In the genomic region with DNA sequence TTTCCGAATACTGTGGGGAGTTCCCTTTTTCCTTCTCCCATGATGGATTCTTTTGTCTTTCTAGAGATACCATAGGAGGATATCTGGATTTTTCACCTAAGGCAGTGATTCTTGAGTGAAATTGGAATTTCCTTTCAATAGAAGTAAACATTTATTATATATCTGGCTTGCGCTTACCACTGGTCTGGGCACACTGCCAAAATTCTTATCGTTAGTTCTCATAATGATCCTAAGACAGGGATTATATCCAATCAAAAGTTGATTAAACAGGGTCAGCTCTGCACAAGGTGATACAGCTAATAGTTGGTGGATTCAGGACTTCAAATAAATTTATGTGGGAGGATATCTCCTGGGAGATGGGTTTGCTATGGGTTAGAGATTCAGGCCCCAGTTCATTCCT, we compare ENCODE assay signal across 11 cellular contexts. TPM values are rescaled to one million over a fixed set of nuclear protein-coding genes. Genes with fewer than 3 reads are reported as not detected.
DNase-seq lines count a peak whose midpoint lies in the region; ATAC-seq and TF ChIP-seq lines count a peak whose summit lies in the region.
"Had no signal": no experiment of that assay in that cellular context is flagged by ENCODE, and none has a peak within 500 bp of the region (broad histone marks: within the 10 kb centered on the region; RNA-seq: fewer than 3 reads in every experiment).

No MANE protein-coding gene starts in this region.

- no peaks in the 10 kb centered on the region for H3K27me3 ChIP-seq in CD4-positive, alpha-beta memory T cell (ENCODE audit: insufficient read depth, low read length)
- H3K27me3 ChIP-seq in brain microvascular endothelial cell (replicated peaks) (no peaks in the 10 kb centered on the region), H9 (ENCODE audit: insufficient read depth, low read length) (no peaks in the 10 kb centered on the region), tibial artery (no peaks in the 10 kb centered on the region)

- no peak overlapping the region for H2BK120ac ChIP-seq in H9 (ENCODE audit: low read depth, low read length, poor library complexity, severe bottlenecking)

- no peak overlapping the region for H3K56ac ChIP-seq in H9 (ENCODE audit: insufficient read length, low read depth, low read length)

- H3K9ac ChIP-seq in H9 (ENCODE audit: extremely low read depth, insufficient read length, low read length): no peak overlapping the region

- intact Hi-C loops in CD4-positive, alpha-beta memory T cell (cut with micrococcal nuclease): loop anchor here (1.0 kb wide), 1 partner anchor 8 kb away; no protein-coding TSS in a partner anchor
- intact Hi-C loops in natural killer cell (cut with micrococcal nuclease) (no loop called here), tibial artery (cut with DNase I; ENCODE audit: low total_unique reads) (no loop called here)

- CTCF ChIA-PET in CD4-positive, alpha-beta memory T cell (lab: Charles Lee; ENCODE audit: partially characterized antibody): interaction anchor here (0.6 to 4.2 kb wide), 3 partner anchors 10 to 84 kb away, joined by 3 to 23 read pairs (median 7); a partner anchor contains a TSS

- H3K18ac ChIP-seq in H9 (ENCODE audit: insufficient read length, low read depth, low read length): no peak overlapping the region

- no peak overlapping the region for H3K4me2 ChIP-seq in H9 (ENCODE audit: insufficient read depth, insufficient read length, low read length)

- WGBS in H9 (ENCODE audit: extremely low coverage, insufficient read length, low lambda C conversion rate): no CpG with 5 or more reads among the region's 3 CpGs

- H3K4me3 Mint-ChIP-seq in CD4-positive, alpha-beta memory T cell: peak overlapping the region in 7 of 8 donors; percentile 66 to 78 (median 71)
- H3K4me3 Mint-ChIP-seq in natural killer cell (peak overlapping the region; percentile 59), H9 (no peak overlapping the region)

- H3K9me3 ChIP-seq in CD4-positive, alpha-beta memory T cell (ENCODE audit: control insufficient read depth in 1 of 2, low read length in 2 of 2): no peaks in the 10 kb centered on the region
- H3K9me3 ChIP-seq in H9 (ENCODE audit: control insufficient read depth, low read depth, low read length) (no peaks in the 10 kb centered on the region), tibial artery (no peaks in the 10 kb centered on the region)

- POLR2A ChIA-PET in CD4-positive, alpha-beta memory T cell (lab: Charles Lee; ENCODE audit: partially characterized antibody): interaction anchor here (1.1 to 6.6 kb wide), 8 partner anchors 9 to 43 kb away, joined by 4 to 106 read pairs (median 8); a partner anchor contains a TSS

- H3K27ac ChIP-seq in CD4-positive, alpha-beta memory T cell (ENCODE audit: low read depth, low read length): peak overlapping the region; percentile 49
- peak overlapping the region; percentile 42 for H3K27ac ChIP-seq in brain microvascular endothelial cell
- no peak overlapping the region for H3K27ac ChIP-seq in H9 (ENCODE audit: insufficient read length, low read depth, low read length)
- H3K27ac ChIP-seq in tibial artery: no peak overlapping the region
- H3K27ac ChIP-seq: WERI-Rb-1 had no signal

- H3K23ac ChIP-seq in H9 (ENCODE audit: insufficient read length, low read depth, low read length): no peak overlapping the region

- DNase-seq in CD4-positive, alpha-beta memory T cell: peak in 4 of 5 donors; percentile 35 to 62 (median 35)
- DNase-seq in Jurkat, Clone E6-1 (ENCODE audit: low read depth, low spot score): peak; percentile 41
- DNase-seq in brain microvascular endothelial cell (peak; percentile 61), natural killer cell (no peak), H9 (no peak), tibial artery (no peak), occipital lobe (lab: John Stamatoyannopoulos, UW) (no peak)
- DNase-seq in effector CD4-positive, alpha-beta T cell: no peak
- DNase-seq: cortex of kidney, NCI-H446 treated with DMSO at 0.1 percent for 48 hours, WERI-Rb-1 had no signal

- H3K27ac Mint-ChIP-seq in CD4-positive, alpha-beta memory T cell: peak overlapping the region; percentile 70 to 93 (median 85)
- H3K27ac Mint-ChIP-seq in natural killer cell: peak overlapping the region; percentile 14 to 76
- no peak overlapping the region; a peak in 1 of 7 replicates for H3K27ac Mint-ChIP-seq in H9

- no peak overlapping the region for H3T11ph ChIP-seq in H9 (ENCODE audit: low read length)

- H2BK15ac ChIP-seq in H9 (ENCODE audit: low read depth, low read length): no peak overlapping the region

- no peak overlapping the region for H4K8ac ChIP-seq in H9 (replicated peaks; ENCODE audit: insufficient read length, low read depth, low read length)

- no peaks in the 10 kb centered on the region for H4K20me1 ChIP-seq in H9 (ENCODE audit: control insufficient read depth, insufficient read depth, insufficient read length)

- H3K14ac ChIP-seq in H9 (ENCODE audit: insufficient read depth, low read length): no peak overlapping the region

- H2AFZ ChIP-seq in H9 (ENCODE audit: low read length): no peak overlapping the region

- H3K4ac ChIP-seq in H9 (ENCODE audit: low read depth, low read length): no peak overlapping the region

- H3K23me2 ChIP-seq in H9 (ENCODE audit: insufficient read length, low read depth, low read length, poor library complexity, severe bottlenecking): no peaks in the 10 kb centered on the region

- H2BK12ac ChIP-seq in H9 (ENCODE audit: insufficient read length, low read depth, low read length): no peak overlapping the region

- in situ Hi-C loops in brain microvascular endothelial cell (cut with HindIII; ENCODE audit: low pct_ligation_motif_present, low sequenced_read_pairs): no loop called here

- H4K5ac ChIP-seq in H9 (ENCODE audit: insufficient read length, low read depth, low read length): no peak overlapping the region

- H3K9me3 Mint-ChIP-seq in CD4-positive, alpha-beta memory T cell: no peaks in the 10 kb centered on the region
- H3K9me3 Mint-ChIP-seq in natural killer cell (no peaks in the 10 kb centered on the region), H9 (no peaks in the 10 kb centered on the region)

- peaks cover 84% of the 10 kb centered on the region for H3K4me1 ChIP-seq in CD4-positive, alpha-beta memory T cell (ENCODE audit: insufficient read depth, low read length)
- H3K4me1 ChIP-seq in H9 (ENCODE audit: insufficient read depth, low read length): peaks cover 5% of the 10 kb centered on the region; the same call in 1 of the 2 replicates
- H3K4me1 ChIP-seq in tibial artery: peaks cover 0 to 65% (median 10%) of the 10 kb centered on the region in 4 donors

- H2BK20ac ChIP-seq in H9 (ENCODE audit: low read depth, low read length, poor library complexity, severe bottlenecking): no peak overlapping the region

- ATAC-seq in natural killer cell: no peak

- peaks cover 2 to 17% of the 10 kb centered on the region in 2 donors for H3K36me3 Mint-ChIP-seq in CD4-positive, alpha-beta memory T cell
- H3K36me3 Mint-ChIP-seq in natural killer cell: peaks cover 8% of the 10 kb centered on the region
- peaks cover 4 to 24% (median 20%) of the 10 kb centered on the region in 3 experiments for H3K36me3 Mint-ChIP-seq in H9 (ENCODE audit: insufficient read depth in 1 of 3, low read depth in 3 of 3)

- peaks cover 2% of the 10 kb centered on the region for H3K79me1 ChIP-seq in H9 (ENCODE audit: insufficient read depth, low read depth, low read length, poor library complexity, severe bottlenecking)

- H3K4me3 ChIP-seq in CD4-positive, alpha-beta memory T cell (ENCODE audit: low read length in 2 of 2): no peak overlapping the region
- H3K4me3 ChIP-seq in Jurkat, Clone E6-1 (ENCODE audit: low read length): peak overlapping the region; percentile 24
- H3K4me3 ChIP-seq in brain microvascular endothelial cell (ENCODE audit: low read depth, low read length): no peak overlapping the region
- no peak overlapping the region for H3K4me3 ChIP-seq in tibial artery

- H3K4me1 Mint-ChIP-seq in CD4-positive, alpha-beta memory T cell: peaks cover 75 to 92% (median 83%) of the 10 kb centered on the region in 4 donors
- H3K4me1 Mint-ChIP-seq in natural killer cell (peaks cover 87 to 91% of the 10 kb centered on the region in 2 donors), H9 (peaks cover 26 to 50% of the 10 kb centered on the region in 2 experiments)

- H3K27me3 Mint-ChIP-seq in CD4-positive, alpha-beta memory T cell: no peaks in the 10 kb centered on the region
- no peaks in the 10 kb centered on the region for H3K27me3 Mint-ChIP-seq in natural killer cell (ENCODE audit: low read depth in 2 of 2)
- H3K27me3 Mint-ChIP-seq in H9 (ENCODE audit: low read depth): no peaks in the 10 kb centered on the region

- H3K36me3 ChIP-seq in CD4-positive, alpha-beta memory T cell (ENCODE audit: insufficient read depth, low read length): no peaks in the 10 kb centered on the region
- H3K36me3 ChIP-seq in brain microvascular endothelial cell (replicated peaks) (no peaks in the 10 kb centered on the region), tibial artery (peaks cover 0 to 4% (median 0%) of the 10 kb centered on the region in 3 donors)
- H3K36me3 ChIP-seq: WERI-Rb-1 had no signal

- no peak for TF ChIP-seq CTCF in brain microvascular endothelial cell (IDR thresholded peaks at IDR 0.05; ENCODE audit: low read depth, low read length, missing control alignments)
- no peak for TF ChIP-seq CTCF in natural killer cell (IDR thresholded peaks at IDR 0.05)
- no peak for TF ChIP-seq CTCF in H9 (conservative IDR thresholded peaks at IDR 0.05)
- no peak for TF ChIP-seq CTCF in tibial artery (IDR thresholded peaks at IDR 0.05)

- no peak overlapping the region for H4K91ac ChIP-seq in H9 (ENCODE audit: insufficient read length, low read depth, low read length)

- no peak overlapping the region for H2BK5ac ChIP-seq in H9 (ENCODE audit: insufficient read length, low read length)

- no peak overlapping the region for H2AK5ac ChIP-seq in H9 (ENCODE audit: insufficient read length, low read length)

- H3K79me2 ChIP-seq in H9 (ENCODE audit: insufficient read depth, low read length): no peaks in the 10 kb centered on the region

RNA-seq across cellular contexts. Expression of a gene that starts 9.6 kb away (rescaled TPM):
- total RNA-seq in CD4-positive, alpha-beta memory T cell: 100 to 1,000 TPM in 1 of 2 experiments, 10 to 100 TPM in 1; 98.6 to 101 TPM
- polyA plus RNA-seq in CD4-positive, alpha-beta memory T cell: 10 to 100 TPM; 27.9 to 45.7 TPM
- polyA plus RNA-seq in Jurkat, Clone E6-1 (2012; ENCODE audit: insufficient read depth, insufficient read length): 8.7 TPM
- total RNA-seq in natural killer cell: 100 to 1,000 TPM; 214 to 240 (median 220) TPM
- total RNA-seq in H9 (2021): 35.1 and 36.5 TPM in 2 replicates
- total RNA-seq in occipital lobe: 70.5 TPM

Comparison
In these comparisons a context has a peak if more than half of its experiments do, and no peak if none do; other contexts are left out.
1. DNase-seq: peak in CD4-positive, alpha-beta memory T cell (4 of 5), Jurkat, Clone E6-1 (single experiment) and brain microvascular endothelial cell (single experiment); none in natural killer cell (single experiment), H9 (single experiment), tibial artery (0 of 2), effector CD4-positive, alpha-beta T cell (single experiment) and occipital lobe (single experiment).
2. H3K27ac ChIP-seq: peak in CD4-positive, alpha-beta memory T cell (single experiment) and brain microvascular endothelial cell (single experiment); none in H9 (single experiment) and tibial artery (0 of 2).
3. H3K27ac Mint-ChIP-seq: peak in CD4-positive, alpha-beta memory T cell (7 of 7) and natural killer cell (2 of 2); none in H9 (0 of 3).
4. H3K4me3 Mint-ChIP-seq: peak in CD4-positive, alpha-beta memory T cell (7 of 8) and natural killer cell (single experiment); none in H9 (0 of 2).